ENCODE assay signal across 1 cellular context in genomic region chr5:126805108-126805507, GRCh38.
TF ChIP-seq lines count a peak whose summit lies in the region.

No MANE protein-coding gene starts in this region.

TF ChIP-seq in WTC11, 78 proteins besides CTCF, POLR2A, EP300 and RAD21 (continued from another document):
- TF ChIP-seq ZNF532 (CRISPR knock-in tag; IDR thresholded peaks at IDR 0.05; ENCODE audit: borderline replicate concordance) (no peak), TCF7 (CRISPR knock-in tag; IDR thresholded peaks at IDR 0.05; ENCODE audit: low read depth) (no peak)
